In genomic region chr19:21166436-21166835, GRCh38 we compare ENCODE assay signal across 19 cellular contexts. TPM values are rescaled to one million over a fixed set of nuclear protein-coding genes. Genes with fewer than 3 reads are reported as not detected.
DNase-seq lines count a peak whose midpoint lies in the region; ATAC-seq, FAIRE-seq and TF ChIP-seq lines count a peak whose summit lies in the region.
"Had no signal": no experiment of that assay in that cellular context is flagged by ENCODE, and none has a peak within 500 bp of the region (broad histone marks: within the 10 kb centered on the region; RNA-seq: fewer than 3 reads in every experiment).

No MANE protein-coding gene starts in this region.

- H3K79me2 ChIP-seq in mammary epithelial cell (ENCODE audit: insufficient read depth, low read length) = peaks cover 37% of the 10 kb centered on the region

- H4K20me1 ChIP-seq in mammary epithelial cell (ENCODE audit: insufficient read depth, low read length) = no peaks in the 10 kb centered on the region

- no peak overlapping the region for H2BK5ac ChIP-seq in neuronal stem cell (ENCODE audit: low read length)

- H3K27me3 ChIP-seq in mammary epithelial cell (ENCODE audit: insufficient read depth, low read length) = no peaks in the 10 kb centered on the region
- no peaks in the 10 kb centered on the region for H3K27me3 ChIP-seq in breast epithelium
- H3K27me3 ChIP-seq in foreskin keratinocyte = no peaks in the 10 kb centered on the region
- H3K27me3 ChIP-seq in pancreas = no peaks in the 10 kb centered on the region
- H3K27me3 ChIP-seq in neuronal stem cell (ENCODE audit: control insufficient read depth in 3 of 3, insufficient read depth in 3 of 3, low read depth in 1 of 3, low read length in 3 of 3) = no peaks in the 10 kb centered on the region
- H3K27me3 ChIP-seq: BLaER1 treated with 17β-estradiol and CSF1 and Interleukin-3, amounts not matched to agents 10 nM and 100 nM had no signal

- in situ Hi-C loops in mammary epithelial cell (cut with MboI; ENCODE audit: low sequenced_read_pairs in 2 of 2) = no loop called here

- ATAC-seq in foreskin keratinocyte = peak; percentile 16
- ATAC-seq in pancreas = no peak
- ATAC-seq in GM18498 (IDR thresholded peaks at IDR 0.05; ENCODE audit: unreplicated experiment) = no peak
- ATAC-seq: CD8-positive, alpha-beta T cell; HCT116; HepG2 had no signal

- H3K4ac ChIP-seq in neuronal stem cell (ENCODE audit: low read length) = no peak overlapping the region

- intact Hi-C loops in mammary epithelial cell (cut with micrococcal nuclease) (no loop called here), breast epithelium (cut with DNase I; ENCODE audit: low total_unique reads) (no loop called here), pancreas (cut with DNase I) (no loop called here)

- no peak overlapping the region for H3K23ac ChIP-seq in neuronal stem cell (ENCODE audit: low read depth, low read length, poor library complexity)

- H3K4me3 ChIP-seq in mammary epithelial cell (replicated peaks in 1 of 3; ENCODE audit: insufficient read depth in 1 of 3, low read depth in 2 of 3, low read length in 3 of 3) (no peak overlapping the region), breast epithelium (no peak overlapping the region), pancreas (no peak overlapping the region), neuronal stem cell (ENCODE audit: low read length in 2 of 2) (no peak overlapping the region)
- H3K4me3 ChIP-seq: BLaER1 treated with 17β-estradiol and CSF1 and Interleukin-3, amounts not matched to agents 10 nM and 100 nM had no signal

- CTCF ChIA-PET in mammary epithelial cell (lab: Charles Lee; ENCODE audit: low non-redundant PET) = no interaction called here

- H3K79me1 ChIP-seq in neuronal stem cell (ENCODE audit: low read depth, low read length) = peaks cover 3% of the 10 kb centered on the region

- H4K91ac ChIP-seq in neuronal stem cell (ENCODE audit: low read depth, low read length, poor library complexity) = no peak overlapping the region

- H3K9ac ChIP-seq in mammary epithelial cell (ENCODE audit: insufficient read depth, low read length) (no peak overlapping the region), neuronal stem cell (ENCODE audit: low read depth, low read length, poor library complexity) (no peak overlapping the region)
- H3K9ac ChIP-seq: BLaER1 treated with 17β-estradiol and CSF1 and Interleukin-3, amounts not matched to agents 10 nM and 100 nM had no signal

- BruUV-seq in mammary epithelial cell (replicated peaks; lab: Mats Ljungman, UMichigan) = no TSS peak

- no peak overlapping the region for H2AFZ ChIP-seq in mammary epithelial cell (ENCODE audit: low read depth, low read length)
- H2AFZ ChIP-seq in neuronal stem cell (ENCODE audit: low read length) = no peak overlapping the region

- no peak overlapping the region for H3K14ac ChIP-seq in neuronal stem cell (ENCODE audit: low read length)

- H3K36me3 ChIP-seq in mammary epithelial cell (ENCODE audit: insufficient read depth, low read length) (peaks cover 7% of the 10 kb centered on the region), breast epithelium (no peaks in the 10 kb centered on the region), pancreas (peaks cover 0 to 8% (median 0%) of the 10 kb centered on the region in 3 donors), neuronal stem cell (replicated peaks in 1 of 2; ENCODE audit: control insufficient read depth in 2 of 2, insufficient read depth in 2 of 2, low read length in 2 of 2) (peaks cover 5 to 99% of the 10 kb centered on the region in 2 donors)

- TF ChIP-seq POLR2A in breast epithelium (IDR thresholded peaks at IDR 0.05) = no peak

- H3K4me2 ChIP-seq in mammary epithelial cell (ENCODE audit: insufficient read depth, low read depth, low read length) = peak overlapping the region; percentile 23
- no peak overlapping the region for H3K4me2 ChIP-seq in neuronal stem cell (ENCODE audit: insufficient read depth, low read length, poor library complexity, severe bottlenecking)
- H3K4me2 ChIP-seq: BLaER1 treated with 17β-estradiol and CSF1 and Interleukin-3, amounts not matched to agents 10 nM and 100 nM had no signal

- H2AK5ac ChIP-seq in neuronal stem cell (ENCODE audit: low read depth, low read length) = no peak overlapping the region

- H2BK12ac ChIP-seq in neuronal stem cell (ENCODE audit: low read length) = no peak overlapping the region

- H3K9me3 ChIP-seq in mammary epithelial cell (replicated peaks; ENCODE audit: insufficient read depth, low read length) (no peaks in the 10 kb centered on the region), breast epithelium (no peaks in the 10 kb centered on the region), pancreas (no peaks in the 10 kb centered on the region), neuronal stem cell (replicated peaks in 1 of 2; ENCODE audit: control insufficient read depth in 2 of 2, insufficient read depth in 1 of 2, low read depth in 1 of 2, low read length in 2 of 2) (peaks cover 0 to 63% of the 10 kb centered on the region in 2 donors)

- TF ChIP-seq CTCF in mammary epithelial cell (conservative IDR thresholded peaks at IDR 0.05 in 1 of 2, IDR thresholded peaks at IDR 0.05 in 1 of 2; ENCODE audit: extremely low read depth in 1 of 2, insufficient read depth in 1 of 2, low read depth in 1 of 2, low read length in 2 of 2) (no peak), breast epithelium (IDR thresholded peaks at IDR 0.05) (no peak), foreskin keratinocyte (conservative IDR thresholded peaks at IDR 0.05) (no peak), pancreas (IDR thresholded peaks at IDR 0.05) (no peak)

- H3K27ac ChIP-seq in mammary epithelial cell (ENCODE audit: insufficient read depth, low read depth, low read length) = no peak overlapping the region
- H3K27ac ChIP-seq in breast epithelium = no peak overlapping the region
- H3K27ac ChIP-seq in foreskin keratinocyte = no peak overlapping the region
- H3K27ac ChIP-seq in pancreas = no peak overlapping the region
- no peak overlapping the region for H3K27ac ChIP-seq in neuronal stem cell (replicated peaks; ENCODE audit: low read length)
- H3K27ac ChIP-seq: 22Rv1; BLaER1 treated with 17β-estradiol and CSF1 and Interleukin-3, amounts not matched to agents 10 nM and 100 nM had no signal

- dilution Hi-C loops in mammary epithelial cell (cut with HindIII; ENCODE audit: low sequenced_read_pairs) = no loop called here

- H2BK15ac ChIP-seq in neuronal stem cell (ENCODE audit: low read length) = no peak overlapping the region

- no peak overlapping the region for H2BK120ac ChIP-seq in neuronal stem cell (ENCODE audit: low read depth, low read length)

- no peaks in the 10 kb centered on the region for H3K4me1 ChIP-seq in mammary epithelial cell (ENCODE audit: insufficient read depth, low read length)
- no peaks in the 10 kb centered on the region for H3K4me1 ChIP-seq in breast epithelium
- peaks cover 17% of the 10 kb centered on the region for H3K4me1 ChIP-seq in foreskin keratinocyte
- no peaks in the 10 kb centered on the region for H3K4me1 ChIP-seq in pancreas
- no peaks in the 10 kb centered on the region for H3K4me1 ChIP-seq in neuronal stem cell (ENCODE audit: control insufficient read depth in 2 of 2, insufficient read depth in 1 of 2, low read depth in 1 of 2, low read length in 2 of 2)
- H3K4me1 ChIP-seq: BLaER1 treated with 17β-estradiol and CSF1 and Interleukin-3, amounts not matched to agents 10 nM and 100 nM had no signal

- 30% methylated on average over 2 of the region's 2 CpGs for WGBS in mammary epithelial cell (ENCODE audit: low coverage, missing lambda C conversion rate)
- 81 to 82% methylated on average over 2 of the region's 2 CpGs for WGBS in pancreas, 2 donors
- no CpG with 5 or more reads among the region's 2 CpGs for WGBS in neuronal stem cell (ENCODE audit: extremely low coverage in 2 of 2, insufficient read length in 2 of 2, insufficient replicate concordance in 1 of 2), 2 donors

- DNase-seq in mammary epithelial cell = no peak
- DNase-seq in breast epithelium (ENCODE audit: low spot score in 2 of 2) = no peak
- peak; percentile 13 to 53 for DNase-seq in foreskin keratinocyte
- no peak for DNase-seq in pancreas
- no peak for DNase-seq in neuronal stem cell (ENCODE audit: low spot score)
- DNase-seq in stimulated activated CD4-positive, alpha-beta T cell treated with anti-CD3 and anti-CD28 coated beads, Interleukin-15, amount 100 ng/mL, for 24 hours = no peak
- no peak for DNase-seq in AG08396 (ENCODE audit: low spot score)
- DNase-seq: Calu3; CD8-positive, alpha-beta T cell; DMS79 treated with DMSO at 0.1 percent for 48 hours; GF-D8; GOT3; H7; HFFc6 had no signal

- no peak overlapping the region for H4K8ac ChIP-seq in neuronal stem cell (ENCODE audit: low read depth, low read length)

- peak; percentile 17 for FAIRE-seq in pancreas (lab: Jason Lieb, UNC)
- FAIRE-seq: HepG2 had no signal

- no peak overlapping the region for H3K18ac ChIP-seq in neuronal stem cell (ENCODE audit: low read length)

RNA-seq across cellular contexts. Expression of gene ZNF431, which starts 24.6 kb away (rescaled TPM):
- 10 to 100 TPM; 12.8 to 14.2 TPM for total RNA-seq in mammary epithelial cell
- polyA plus RNA-seq in mammary epithelial cell = 4.9 TPM
- polyA minus RNA-seq in mammary epithelial cell = 29.5 TPM
- total RNA-seq in breast epithelium = 10 to 100 TPM; 11.1 to 28.1 (median 11.8) TPM
- total RNA-seq in foreskin keratinocyte = 6.9 and 10.3 TPM in 2 replicates
- 3.6 and 4.0 TPM in 2 replicates for polyA plus RNA-seq in foreskin keratinocyte
- 10 to 100 TPM in 1 of 6 donors, 1 to 10 TPM in 5; 3.6 to 11.3 (median 7.2) TPM for total RNA-seq in pancreas
- polyA plus RNA-seq in pancreas = 10 to 100 TPM; 10.4 to 16.1 TPM
- 15.2 TPM for polyA plus RNA-seq in neuronal stem cell (2013, experiment 1 of 2)
- 17.0 TPM for polyA plus RNA-seq in neuronal stem cell (2013, experiment 2 of 2)

Comparison
In these comparisons a context has a peak if more than half of its experiments do, and no peak if none do; other contexts are left out.
1. DNase-seq: peak in foreskin keratinocyte (2 of 2); none in mammary epithelial cell (single experiment), breast epithelium (0 of 2), pancreas (0 of 6), neuronal stem cell (single experiment), stimulated activated CD4-positive, alpha-beta T cell treated with anti-CD3 and anti-CD28 coated beads, Interleukin-15, amount 100 ng/mL, for 24 hours (single experiment) and AG08396 (single experiment).